ENCODE assay signal across 18 cellular contexts in the genomic region with DNA sequence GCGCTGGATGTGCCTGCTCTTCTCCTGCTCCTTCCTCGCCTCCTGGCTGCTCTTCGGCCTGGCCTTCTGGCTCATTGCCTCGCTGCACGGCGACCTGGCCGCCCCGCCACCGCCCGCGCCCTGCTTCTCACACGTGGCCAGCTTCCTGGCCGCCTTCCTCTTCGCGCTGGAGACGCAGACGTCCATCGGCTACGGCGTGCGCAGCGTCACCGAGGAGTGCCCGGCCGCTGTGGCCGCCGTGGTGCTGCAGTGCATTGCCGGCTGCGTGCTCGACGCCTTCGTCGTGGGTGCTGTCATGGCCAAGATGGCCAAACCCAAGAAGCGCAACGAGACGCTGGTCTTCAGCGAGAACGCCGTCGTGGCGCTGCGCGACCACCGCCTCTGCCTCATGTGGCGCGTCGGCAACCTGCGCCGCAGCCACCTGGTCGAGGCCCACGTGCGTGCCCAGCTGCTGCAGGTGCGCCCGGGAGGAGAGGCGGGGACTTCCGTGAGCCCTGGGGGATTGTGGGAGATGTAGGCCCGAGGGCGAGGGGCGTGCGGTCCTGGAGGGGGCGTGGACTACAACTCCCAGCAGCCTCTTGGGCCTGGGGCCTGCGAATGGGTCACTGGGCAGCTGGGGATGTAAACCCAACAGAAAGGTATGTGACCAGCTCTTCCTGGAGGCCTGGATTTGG. TPM values are rescaled to one million over a fixed set of nuclear protein-coding genes. Genes with fewer than 3 reads are reported as not detected.
DNase-seq lines count a peak whose midpoint lies in the region; ATAC-seq, FAIRE-seq and TF ChIP-seq lines count a peak whose summit lies in the region.
"Had no signal": no experiment of that assay in that cellular context is flagged by ENCODE, and none has a peak within 500 bp of the region (broad histone marks: within the 10 kb centered on the region; RNA-seq: fewer than 3 reads in every experiment).

No MANE protein-coding gene starts in this region.

- no peak overlapping the region for H3K18ac ChIP-seq in IMR-90 (ENCODE audit: low read depth, low read length)

- WGBS in IMR-90 (ENCODE audit: extremely low coverage in 2 of 2, insufficient read length in 1 of 2), 2 experiments, result 76% methylated on average over 34 of the region's 62 CpGs; no CpG with 5 or more reads in 1 of the 2 experiments
- WGBS in K562 (ENCODE audit: insufficient coverage, low coverage, missing lambda C conversion rate), result 93% methylated on average over 42 of the region's 62 CpGs

- H3K4me3 Mint-ChIP-seq in immature natural killer cell, result no peak overlapping the region
- H3K4me3 Mint-ChIP-seq: activated CD4-positive, alpha-beta T cell treated with anti-CD3 and anti-CD28 coated beads, Interleukin-2, amount 10 ng/mL, durations not matched to agents 7 days and 5 days; natural killer cell treated with Interleukin-12 subunit alpha and Interleukin-12 subunit beta and Interleukin-15 and Interleukin-18, amount 100 ng/mL, for 72 hours had no signal

- H3K23ac ChIP-seq in IMR-90 (ENCODE audit: low read depth, low read length), result no peak overlapping the region

- POLR2A ChIA-PET in IMR-90 (lab: Charles Lee; ENCODE audit: unreplicated experiment), result no interaction called here
- POLR2A ChIA-PET in K562 (lab: Yijun Ruan, JAX), result interaction anchor here (0.6 to 1.1 kb wide), 5 partner anchors 8 to 26 kb away, joined by 3 to 4 read pairs (median 3); a partner anchor contains a TSS

- no peak for TF ChIP-seq EP300 in K562 (IDR thresholded peaks at IDR 0.05; ENCODE audit: low read length)

- peaks cover 0 to 4% (median 3%) of the 10 kb centered on the region in 3 donors for H3K36me3 Mint-ChIP-seq in immature natural killer cell
- H3K36me3 Mint-ChIP-seq: natural killer cell treated with Interleukin-12 subunit alpha and Interleukin-12 subunit beta and Interleukin-15 and Interleukin-18, amount 100 ng/mL, for 72 hours had no signal

- no peak for FAIRE-seq in K562 (lab: Jason Lieb, UNC)

- peaks cover 0 to 2% of the 10 kb centered on the region in 2 experiments; a peak in 1 of 4 replicates for H3K79me1 ChIP-seq in IMR-90 (ENCODE audit: low read depth in 1 of 2, low read length in 2 of 2)

- H2AFZ ChIP-seq in IMR-90 (replicated peaks; ENCODE audit: low read length, poor library complexity), result peak overlapping the region; percentile 38
- no peak overlapping the region for H2AFZ ChIP-seq in K562 (ENCODE audit: low read depth, low read length)
- no peak overlapping the region for H2AFZ ChIP-seq in osteoblast (ENCODE audit: low read length)

- no peak overlapping the region for H2BK20ac ChIP-seq in IMR-90 (ENCODE audit: low read depth, low read length)

- H3K4ac ChIP-seq in IMR-90 (ENCODE audit: low read depth, low read length), result no peak overlapping the region

- no peak overlapping the region for H3K9ac ChIP-seq in IMR-90 (ENCODE audit: low read depth, low read length)
- peak overlapping the region in 1 of 2 experiments; percentile 48; a peak in 2 of 4 replicates for H3K9ac ChIP-seq in K562 (ENCODE audit: insufficient read depth in 1 of 2, low read depth in 2 of 2, low read length in 2 of 2)

- peaks cover 1 to 5% (median 2%) of the 10 kb centered on the region in 3 donors for H3K27me3 Mint-ChIP-seq in immature natural killer cell (ENCODE audit: low read depth in 3 of 3)
- H3K27me3 Mint-ChIP-seq: activated CD4-positive, alpha-beta T cell treated with anti-CD3 and anti-CD28 coated beads, Interleukin-2, amount 10 ng/mL, durations not matched to agents 7 days and 5 days; CD8-positive, alpha-beta memory T cell; natural killer cell treated with Interleukin-12 subunit alpha and Interleukin-12 subunit beta and Interleukin-15 and Interleukin-18, amount 100 ng/mL, for 72 hours had no signal

- no peak overlapping the region for H3K56ac ChIP-seq in IMR-90 (ENCODE audit: extremely low read depth, insufficient read depth, low read length)

- ATAC-seq in IMR-90 (ENCODE audit: low read depth) (no peak), K562 (peak; percentile 99)

- CTCF ChIA-PET in IMR-90 (lab: Yijun Ruan, JAX), result no interaction called here
- CTCF ChIA-PET in K562 (lab: Yijun Ruan, JAX; ENCODE audit: low intra/inter-chr PET ratio), result no interaction called here

- H3K9me3 ChIP-seq in IMR-90 (ENCODE audit: control insufficient read depth, insufficient read depth, low read length), result no peaks in the 10 kb centered on the region
- no peaks in the 10 kb centered on the region for H3K9me3 ChIP-seq in K562 (replicated peaks; ENCODE audit: control insufficient read depth, insufficient read depth, low read depth, low read length)
- H3K9me3 ChIP-seq in osteoblast (ENCODE audit: low read depth, low read length), result no peaks in the 10 kb centered on the region
- H3K9me3 ChIP-seq: tibial artery had no signal

- H3K4me1 Mint-ChIP-seq in immature natural killer cell, result no peaks in the 10 kb centered on the region
- H3K4me1 Mint-ChIP-seq: activated CD4-positive, alpha-beta T cell treated with anti-CD3 and anti-CD28 coated beads, Interleukin-2, amount 10 ng/mL, durations not matched to agents 7 days and 5 days; CD8-positive, alpha-beta memory T cell had no signal

- H3K4me3 ChIP-seq in IMR-90 (ENCODE audit: insufficient read depth, low read depth, low read length), result no peak overlapping the region
- no peak overlapping the region for H3K4me3 ChIP-seq in K562
- H3K4me3 ChIP-seq in osteoblast (ENCODE audit: insufficient read depth, low read length), result no peak overlapping the region
- H3K4me3 ChIP-seq: lung, tibial artery had no signal

- no peaks in the 10 kb centered on the region for H3K79me2 ChIP-seq in K562 (ENCODE audit: control insufficient read depth, insufficient read depth, low read length)
- no peaks in the 10 kb centered on the region for H3K79me2 ChIP-seq in osteoblast (ENCODE audit: insufficient read depth, low read length)

- in situ Hi-C loops in IMR-90 (cut with MboI; ENCODE audit: low sequenced_read_pairs) (no loop called here), K562 (cut with MboI) (no loop called here)

- H3K36me3 ChIP-seq in IMR-90 (ENCODE audit: control insufficient read depth, insufficient read depth, low read length) (peaks cover 5% of the 10 kb centered on the region), K562 (ENCODE audit: control insufficient read depth, insufficient read depth, low read length) (peaks cover 34% of the 10 kb centered on the region; the same call in 1 of the 3 replicates), osteoblast (ENCODE audit: insufficient read depth, low read length) (peaks cover 6% of the 10 kb centered on the region)

- H3K27ac ChIP-seq in IMR-90 (ENCODE audit: insufficient read depth, low read length) (no peak overlapping the region), K562 (ENCODE audit: extremely low read depth, low read depth, low read length) (no peak overlapping the region), osteoblast (ENCODE audit: low read depth, low read length) (no peak overlapping the region)
- H3K27ac ChIP-seq: tibial artery had no signal

- H4K5ac ChIP-seq in IMR-90 (ENCODE audit: low read depth, low read length), result no peak overlapping the region

- H3K9me1 ChIP-seq in IMR-90 (ENCODE audit: insufficient read depth, low read length) (peaks cover 6% of the 10 kb centered on the region; the same call in 1 of the 2 replicates), K562 (ENCODE audit: control insufficient read depth, insufficient read depth, low read length) (no peaks in the 10 kb centered on the region)

- H2AK5ac ChIP-seq in IMR-90 (ENCODE audit: low read depth, low read length), result no peak overlapping the region

- no peak overlapping the region for H4K8ac ChIP-seq in IMR-90 (ENCODE audit: low read depth in 2 of 2, low read length in 2 of 2)

- H2BK120ac ChIP-seq in IMR-90 (ENCODE audit: low read depth, low read length), result no peak overlapping the region

- no peak overlapping the region for H3K14ac ChIP-seq in IMR-90 (replicated peaks; ENCODE audit: low read depth, low read length)

- peak; percentile 49 for DNase-seq in activated CD4-positive, alpha-beta T cell treated with anti-CD3 and anti-CD28 coated beads for 48 hours
- DNase-seq in activated CD4-positive, alpha-beta T cell treated with anti-CD3 and anti-CD28 coated beads, Interleukin-2, amount 50 U/mL, for 4 hours, result no peak
- no peak for DNase-seq in IMR-90
- peak; percentile 66 to 78 (median 70) for DNase-seq in K562 (ENCODE audit: extremely low read depth in 1 of 4, low spot score in 3 of 4)
- peak; percentile 71 for DNase-seq in osteoblast (ENCODE audit: insufficient read length, low spot score, missing footprints)
- DNase-seq in immature natural killer cell, result no peak
- DNase-seq in stimulated activated CD4-positive, alpha-beta T cell treated with anti-CD3 and anti-CD28 coated beads, Interleukin-12 subunit alpha, Interleukin-12 subunit beta, amount 100 ng/mL, for 4 hours, result no peak
- DNase-seq in effector CD8-positive, alpha-beta T cell (lab: John Stamatoyannopoulos, UW), result no peak
- DNase-seq: activated CD4-positive, alpha-beta T cell treated with anti-CD3 and anti-CD28 coated beads, Interleukin-2, amount 10 ng/mL, durations not matched to agents 7 days and 5 days; activated effector memory CD4-positive, alpha-beta T cell treated with Interleukin-2 at 50 U/mL for 16 hours; CD8-positive, alpha-beta memory T cell; hippocampal formation; Kasumi-1; NCI-H187; NCI-H69; tibial artery had no signal

- H2AK9ac ChIP-seq in IMR-90 (replicated peaks; ENCODE audit: low read depth, low read length, poor library complexity), result peak overlapping the region; percentile 50

- BruUV-seq in IMR-90 (replicated peaks; lab: Mats Ljungman, UMichigan) (no TSS peak), K562 (replicated peaks; lab: Mats Ljungman, UMichigan) (no TSS peak)

- H2BK15ac ChIP-seq in IMR-90 (ENCODE audit: low read depth, low read length), result no peak overlapping the region

- dilution Hi-C loops in IMR-90 (cut with HindIII; ENCODE audit: low sequenced_read_pairs, unreplicated experiment), result no loop called here

- H4K20me1 ChIP-seq in IMR-90 (ENCODE audit: insufficient read depth, low read length), result no peaks in the 10 kb centered on the region; the same call in 1 of the 2 replicates
- no peaks in the 10 kb centered on the region for H4K20me1 ChIP-seq in K562 (replicated peaks; ENCODE audit: control insufficient read depth, insufficient read depth, low read length)
- H4K20me1 ChIP-seq in osteoblast (ENCODE audit: insufficient read depth, low read length), result no peaks in the 10 kb centered on the region

- intact Hi-C loops in IMR-90 (cut with micrococcal nuclease) (no loop called here), K562 (cut with micrococcal nuclease) (no loop called here)

- H3K4me1 ChIP-seq in IMR-90 (ENCODE audit: control insufficient read depth, insufficient read depth, low read length), result no peaks in the 10 kb centered on the region; the same call in 1 of the 2 replicates
- peaks cover 0 to 21% of the 10 kb centered on the region in 2 experiments; a peak in 2 of 5 replicates for H3K4me1 ChIP-seq in K562 (replicated peaks in 1 of 2; ENCODE audit: control insufficient read depth in 2 of 2, insufficient read depth in 2 of 2, low read length in 2 of 2)
- peaks cover 8% of the 10 kb centered on the region for H3K4me1 ChIP-seq in osteoblast (ENCODE audit: insufficient read depth, low read length)
- H3K4me1 ChIP-seq: tibial artery had no signal

- no peak overlapping the region for H2BK5ac ChIP-seq in IMR-90 (ENCODE audit: low read depth, low read length, poor library complexity, severe bottlenecking)

- no peak for TF ChIP-seq POLR2A in IMR-90 (IDR thresholded peaks at IDR 0.05; ENCODE audit: low read depth, low read length)
- peak; percentile 59 for TF ChIP-seq POLR2A in K562 (conservative IDR thresholded peaks at IDR 0.05)

- TF ChIP-seq CTCF in IMR-90 (conservative IDR thresholded peaks at IDR 0.05; ENCODE audit: low read depth, low read length), result no peak
- TF ChIP-seq CTCF in K562 (IDR thresholded peaks at IDR 0.05 in 2 of 3, conservative IDR thresholded peaks at IDR 0.05 in 1 of 3; ENCODE audit: insufficient read depth in 2 of 3, low read depth in 1 of 3, low read length in 3 of 3), result no peak
- no peak for TF ChIP-seq CTCF in osteoblast (IDR thresholded peaks at IDR 0.05; ENCODE audit: extremely low read depth, low read depth, low read length)

- no peak overlapping the region for H4K91ac ChIP-seq in IMR-90 (ENCODE audit: insufficient read depth, low read depth, low read length)

- H3K27me3 ChIP-seq in IMR-90 (ENCODE audit: control insufficient read depth, insufficient read depth, low read length) (no peaks in the 10 kb centered on the region), K562 (ENCODE audit: control insufficient read depth in 2 of 2, insufficient read depth in 2 of 2, low read length in 2 of 2) (no peaks in the 10 kb centered on the region), osteoblast (ENCODE audit: insufficient read depth, low read length) (no peaks in the 10 kb centered on the region)
- H3K27me3 ChIP-seq: tibial artery had no signal

- H3K9me3 Mint-ChIP-seq in immature natural killer cell, result no peaks in the 10 kb centered on the region
- H3K9me3 Mint-ChIP-seq: activated CD4-positive, alpha-beta T cell treated with anti-CD3 and anti-CD28 coated beads, Interleukin-2, amount 10 ng/mL, durations not matched to agents 7 days and 5 days; CD8-positive, alpha-beta memory T cell; natural killer cell treated with Interleukin-12 subunit alpha and Interleukin-12 subunit beta and Interleukin-15 and Interleukin-18, amount 100 ng/mL, for 72 hours had no signal

- TF ChIP-seq RAD21 in IMR-90 (IDR thresholded peaks at IDR 0.05; ENCODE audit: low read length) (no peak), K562 (CRISPR knock-in tag; conservative IDR thresholded peaks at IDR 0.05 in 1 of 2, IDR thresholded peaks at IDR 0.05 in 1 of 2) (no peak)

- H3K27ac Mint-ChIP-seq in immature natural killer cell, result no peak overlapping the region
- H3K27ac Mint-ChIP-seq: activated CD4-positive, alpha-beta T cell treated with anti-CD3 and anti-CD28 coated beads, Interleukin-2, amount 10 ng/mL, durations not matched to agents 7 days and 5 days; CD8-positive, alpha-beta memory T cell; natural killer cell treated with Interleukin-12 subunit alpha and Interleukin-12 subunit beta and Interleukin-15 and Interleukin-18, amount 100 ng/mL, for 72 hours had no signal

- H3K4me2 ChIP-seq in IMR-90 (ENCODE audit: low read depth, low read length), result no peak overlapping the region
- H3K4me2 ChIP-seq in K562 (ENCODE audit: insufficient read depth, low read length), result no peak overlapping the region
- H3K4me2 ChIP-seq in osteoblast (ENCODE audit: insufficient read depth, low read length), result no peak overlapping the region

RNA-seq across cellular contexts. Expression of a gene that starts 6.7 kb away (rescaled TPM):
- total RNA-seq in IMR-90 (2012; rRNA removed), result under 0.01 and 0.18 TPM in 2 replicates
- polyA plus RNA-seq in IMR-90 (2012; rRNA removed), result 0.34 and 0.39 TPM in 2 replicates
- polyA plus RNA-seq in IMR-90 (2012; cell fraction: cytosol; rRNA removed), result 0.11 and 0.29 TPM in 2 replicates
- 2.0 and 4.1 TPM in 2 replicates for polyA plus RNA-seq in IMR-90 (2012; cell fraction: nucleus; rRNA removed; ENCODE audit: low replicate concordance)
- total RNA-seq in K562 (2011; cell fraction: chromatin; rRNA removed; ENCODE audit: low replicate concordance), result 5.6 and 11.8 TPM in 2 replicates
- total RNA-seq in K562 (2011; cell fraction: nucleolus; rRNA removed), result 6.8 and 8.0 TPM in 2 replicates
- 6.1 and 6.6 TPM in 2 replicates for total RNA-seq in K562 (2011; cell fraction: nucleoplasm; rRNA removed)
- 0.18 and 0.41 TPM in 2 replicates for total RNA-seq in K562 (2014; rRNA removed)
- 0.45 and 0.47 TPM in 2 replicates for total RNA-seq in K562 (2014; rRNA removed; fragmentation: Illumina TruSeq; extraction: Trizol)
- total RNA-seq in K562 (2015; rRNA removed; fragmentation: Illumina TruSeq; extraction: Trizol), result 0.76 and 0.94 TPM in 2 replicates
- 1.4 and 1.6 TPM in 2 replicates for total RNA-seq in K562 (2021)
- 0.54 and 0.74 TPM in 2 replicates for polyA plus RNA-seq in K562 (2011; rRNA removed)
- 0.37 and 0.38 TPM in 2 replicates for polyA plus RNA-seq in K562 (2011; cell fraction: cytosol; rRNA removed)
- polyA plus RNA-seq in K562 (2011; cell fraction: nucleus; rRNA removed), result 2.4 and 2.6 TPM in 2 replicates
- 0.52 and 0.83 TPM in 2 replicates for polyA plus RNA-seq in K562 (2012)
- 0.46 and 0.49 TPM in 2 replicates for polyA plus RNA-seq in K562 (2014; fragmentation: Illumina TruSeq; extraction: Trizol)
- under 1 TPM; 0.15 to 0.38 TPM for polyA plus RNA-seq in K562 (2014; fragmentation: Nextera tagmentation; extraction: Ambion mirVana)
- 0.59 and 1.2 TPM in 2 replicates for polyA plus RNA-seq in K562 (2014; rRNA removed)
- 0.91 and 1.2 TPM in 2 replicates for polyA minus RNA-seq in K562 (2011; rRNA and poly(A)+ RNA removed)
- 1.0 and 1.3 TPM in 2 replicates for polyA minus RNA-seq in K562 (2011; cell fraction: cytosol; rRNA and poly(A)+ RNA removed)
- polyA minus RNA-seq in K562 (2011; cell fraction: nucleus; rRNA and poly(A)+ RNA removed), result 0.89 and 1.3 TPM in 2 replicates
- total RNA-seq in osteoblast, result 0.59 and 0.72 TPM in 2 replicates
- under 1 TPM in 2 of 3 donors, not detected in 1; 0.06 to 0.07 TPM for polyA plus RNA-seq in immature natural killer cell

RNA-seq across cellular contexts. Expression of a gene that starts 7.0 kb away (rescaled TPM):
- total RNA-seq in IMR-90 (2012; rRNA removed) (35.8 and 38.3 TPM in 2 replicates), K562 (2014; rRNA removed) (31.8 and 34.9 TPM in 2 replicates), K562 (2014; rRNA removed; fragmentation: Illumina TruSeq; extraction: Trizol) (14.7 and 15.9 TPM in 2 replicates), K562 (2015; rRNA removed; fragmentation: Illumina TruSeq; extraction: Trizol) (19.3 and 20.3 TPM in 2 replicates), K562 (2021) (37.8 and 43.8 TPM in 2 replicates), osteoblast (63.6 and 66.2 TPM in 2 replicates)
- polyA plus RNA-seq in IMR-90 (2012; rRNA removed) (56.1 and 62.0 TPM in 2 replicates), K562 (2011; rRNA removed) (23.8 and 34.3 TPM in 2 replicates), K562 (2014; fragmentation: Illumina TruSeq; extraction: Trizol) (31.5 and 33.7 TPM in 2 replicates), K562 (2014; fragmentation: Nextera tagmentation; extraction: Ambion mirVana) (1 to 10 TPM; 1.8 to 4.0 TPM), K562 (2014; rRNA removed) (38.1 and 45.2 TPM in 2 replicates), immature natural killer cell (10 to 100 TPM; 14.4 to 37.6 (median 29.6) TPM)
- polyA plus RNA-seq in IMR-90 (2012; cell fraction: cytosol; rRNA removed), result 49.6 and 59.9 TPM in 2 replicates
- 149 and 158 TPM in 2 replicates for polyA plus RNA-seq in IMR-90 (2012; cell fraction: nucleus; rRNA removed; ENCODE audit: low replicate concordance)
- 79.5 and 196 TPM in 2 replicates for total RNA-seq in K562 (2011; cell fraction: chromatin; rRNA removed; ENCODE audit: low replicate concordance)
- 87.7 and 88.8 TPM in 2 replicates for total RNA-seq in K562 (2011; cell fraction: nucleolus; rRNA removed)
- total RNA-seq in K562 (2011; cell fraction: nucleoplasm; rRNA removed), result 87.0 and 108 TPM in 2 replicates
- polyA plus RNA-seq in K562 (2011; cell fraction: cytosol; rRNA removed), result 28.3 and 30.8 TPM in 2 replicates
- 96.2 and 120 TPM in 2 replicates for polyA plus RNA-seq in K562 (2011; cell fraction: nucleus; rRNA removed)
- polyA plus RNA-seq in K562 (2012), result 34.7 and 66.7 TPM in 2 replicates
- polyA minus RNA-seq in K562 (2011; rRNA and poly(A)+ RNA removed), result 22.5 and 23.2 TPM in 2 replicates
- polyA minus RNA-seq in K562 (2011; cell fraction: cytosol; rRNA and poly(A)+ RNA removed), result 13.0 and 20.7 TPM in 2 replicates
- 33.0 and 46.9 TPM in 2 replicates for polyA minus RNA-seq in K562 (2011; cell fraction: nucleus; rRNA and poly(A)+ RNA removed)

RNA-seq across cellular contexts. Expression of a gene that starts 16.3 kb away (rescaled TPM):
- total RNA-seq in IMR-90 (2012; rRNA removed) (22.0 and 32.5 TPM in 2 replicates), K562 (2014; rRNA removed) (44.0 and 48.7 TPM in 2 replicates), K562 (2014; rRNA removed; fragmentation: Illumina TruSeq; extraction: Trizol) (20.4 and 21.2 TPM in 2 replicates), K562 (2015; rRNA removed; fragmentation: Illumina TruSeq; extraction: Trizol) (47.2 and 50.6 TPM in 2 replicates), K562 (2021) (87.2 and 88.2 TPM in 2 replicates), osteoblast (23.3 and 25.0 TPM in 2 replicates)
- polyA plus RNA-seq in IMR-90 (2012; rRNA removed) (22.5 and 25.2 TPM in 2 replicates), K562 (2011; rRNA removed) (22.2 and 22.4 TPM in 2 replicates), K562 (2014; fragmentation: Illumina TruSeq; extraction: Trizol) (24.5 and 44.3 TPM in 2 replicates), K562 (2014; fragmentation: Nextera tagmentation; extraction: Ambion mirVana) (1 to 10 TPM; 1.5 to 2.6 TPM), K562 (2014; rRNA removed) (51.4 and 55.4 TPM in 2 replicates), immature natural killer cell (10 to 100 TPM; 32.3 to 42.4 (median 34.6) TPM)
- polyA plus RNA-seq in IMR-90 (2012; cell fraction: cytosol; rRNA removed), result 20.0 and 42.6 TPM in 2 replicates
- polyA plus RNA-seq in IMR-90 (2012; cell fraction: nucleus; rRNA removed; ENCODE audit: low replicate concordance), result 13.1 and 26.6 TPM in 2 replicates
- 26.3 and 57.2 TPM in 2 replicates for total RNA-seq in K562 (2011; cell fraction: chromatin; rRNA removed; ENCODE audit: low replicate concordance)
- 42.0 and 43.3 TPM in 2 replicates for total RNA-seq in K562 (2011; cell fraction: nucleolus; rRNA removed)
- total RNA-seq in K562 (2011; cell fraction: nucleoplasm; rRNA removed), result 29.6 and 33.7 TPM in 2 replicates
- polyA plus RNA-seq in K562 (2011; cell fraction: cytosol; rRNA removed), result 20.0 and 52.3 TPM in 2 replicates
- polyA plus RNA-seq in K562 (2011; cell fraction: nucleus; rRNA removed), result 13.5 and 20.7 TPM in 2 replicates
- polyA plus RNA-seq in K562 (2012), result 26.6 and 47.2 TPM in 2 replicates
- 11.4 and 14.9 TPM in 2 replicates for polyA minus RNA-seq in K562 (2011; rRNA and poly(A)+ RNA removed)
- polyA minus RNA-seq in K562 (2011; cell fraction: cytosol; rRNA and poly(A)+ RNA removed), result 25.1 and 33.2 TPM in 2 replicates
- 12.3 and 17.1 TPM in 2 replicates for polyA minus RNA-seq in K562 (2011; cell fraction: nucleus; rRNA and poly(A)+ RNA removed)

RNA-seq across cellular contexts. Expression of a gene that starts 49.5 kb away (rescaled TPM):
- total RNA-seq in IMR-90 (2012; rRNA removed) (0.18 TPM in 1 of 2 replicates, not detected in the other), K562 (2014; rRNA removed) (4.9 and 5.1 TPM in 2 replicates), K562 (2014; rRNA removed; fragmentation: Illumina TruSeq; extraction: Trizol) (0.45 and 0.76 TPM in 2 replicates), K562 (2015; rRNA removed; fragmentation: Illumina TruSeq; extraction: Trizol) (2.0 and 2.5 TPM in 2 replicates), K562 (2021) (10.2 and 12.3 TPM in 2 replicates), osteoblast (not detected in 2 replicates)
- polyA plus RNA-seq in IMR-90 (2012; rRNA removed) (0.60 and 0.87 TPM in 2 replicates), K562 (2011; rRNA removed) (0.35 and 0.66 TPM in 2 replicates), K562 (2014; fragmentation: Illumina TruSeq; extraction: Trizol) (1.1 and 2.1 TPM in 2 replicates), K562 (2014; fragmentation: Nextera tagmentation; extraction: Ambion mirVana) (not detected), K562 (2014; rRNA removed) (2.8 and 3.3 TPM in 2 replicates), immature natural killer cell (not detected)
- polyA plus RNA-seq in IMR-90 (2012; cell fraction: cytosol; rRNA removed), result 0.70 and 0.79 TPM in 2 replicates
- 2.9 and 5.0 TPM in 2 replicates for polyA plus RNA-seq in IMR-90 (2012; cell fraction: nucleus; rRNA removed; ENCODE audit: low replicate concordance)
- total RNA-seq in K562 (2011; cell fraction: chromatin; rRNA removed; ENCODE audit: low replicate concordance), result 1.5 and 3.5 TPM in 2 replicates
- 3.8 and 4.1 TPM in 2 replicates for total RNA-seq in K562 (2011; cell fraction: nucleolus; rRNA removed)
- 1.5 and 2.4 TPM in 2 replicates for total RNA-seq in K562 (2011; cell fraction: nucleoplasm; rRNA removed)
- polyA plus RNA-seq in K562 (2011; cell fraction: cytosol; rRNA removed), result 0.53 and 1.7 TPM in 2 replicates
- 1.5 and 2.7 TPM in 2 replicates for polyA plus RNA-seq in K562 (2011; cell fraction: nucleus; rRNA removed)
- 3.7 and 4.7 TPM in 2 replicates for polyA plus RNA-seq in K562 (2012)
- 0.14 and 0.15 TPM in 2 replicates for polyA minus RNA-seq in K562 (2011; rRNA and poly(A)+ RNA removed)
- polyA minus RNA-seq in K562 (2011; cell fraction: cytosol; rRNA and poly(A)+ RNA removed), result 2.3 and 3.2 TPM in 2 replicates
- 1.1 and 1.2 TPM in 2 replicates for polyA minus RNA-seq in K562 (2011; cell fraction: nucleus; rRNA and poly(A)+ RNA removed)
- polyA plus RNA-seq: CD8-positive, alpha-beta memory T cell had no signal

Comparison
In these comparisons a context has a peak if more than half of its experiments do, and no peak if none do; other contexts are left out.
1. DNase-seq: peak in activated CD4-positive, alpha-beta T cell treated with anti-CD3 and anti-CD28 coated beads for 48 hours (single experiment), K562 (4 of 4) and osteoblast (single experiment); none in activated CD4-positive, alpha-beta T cell treated with anti-CD3 and anti-CD28 coated beads, Interleukin-2, amount 50 U/mL, for 4 hours (0 of 2), IMR-90 (single experiment), immature natural killer cell (0 of 3), stimulated activated CD4-positive, alpha-beta T cell treated with anti-CD3 and anti-CD28 coated beads, Interleukin-12 subunit alpha, Interleukin-12 subunit beta, amount 100 ng/mL, for 4 hours (single experiment) and effector CD8-positive, alpha-beta T cell (single experiment).